In genomic region chr19:58277748-58278147, GRCh38 we compare ENCODE assay signal across 8 cellular contexts. TPM values are rescaled to one million over a fixed set of nuclear protein-coding genes. Genes with fewer than 3 reads are reported as not detected.
DNase-seq lines count a peak whose midpoint lies in the region; ATAC-seq, FAIRE-seq and TF ChIP-seq lines count a peak whose summit lies in the region.

No MANE protein-coding gene starts in this region.

- BruUV-seq in Calu3 (replicated peaks; lab: Mats Ljungman, UMichigan) (TSS peak; percentile 55), Panc1 (replicated peaks; lab: Mats Ljungman, UMichigan) (TSS peak; percentile 89)

- H3K27ac ChIP-seq in Panc1 (ENCODE audit: low read length) (peak overlapping the region; percentile 98), epithelial cell of prostate (peak overlapping the region; percentile 69), osteoblast (ENCODE audit: low read depth, low read length) (peak overlapping the region; percentile 95)

- H3K9me3 ChIP-seq in Panc1 (ENCODE audit: control insufficient read depth, insufficient read depth, low read depth, low read length) (peaks cover 21% of the 10 kb centered on the region; the same call in 1 of the 2 replicates), osteoblast (ENCODE audit: low read depth, low read length) (no peaks in the 10 kb centered on the region)

- ATAC-seq in Panc1, result no peak
- no peak for ATAC-seq in HG03460 (IDR thresholded peaks at IDR 0.05; ENCODE audit: unreplicated experiment)
- ATAC-seq in HG02970 (IDR thresholded peaks at IDR 0.05; ENCODE audit: low FRiP score, unreplicated experiment), result no peak

- H3K79me2 ChIP-seq in osteoblast (ENCODE audit: insufficient read depth, low read length), result peaks cover 60% of the 10 kb centered on the region

- TF ChIP-seq CTCF in Calu3 (IDR thresholded peaks at IDR 0.05; ENCODE audit: unreplicated experiment), result no peak
- TF ChIP-seq CTCF in Panc1 (IDR thresholded peaks at IDR 0.05), result no peak
- TF ChIP-seq CTCF in osteoblast (IDR thresholded peaks at IDR 0.05; ENCODE audit: extremely low read depth, low read depth, low read length), result no peak
- no peak for TF ChIP-seq CTCF in D721Med (IDR thresholded peaks at IDR 0.05; ENCODE audit: insufficient read depth, missing control alignments)

- no peaks in the 10 kb centered on the region for H3K27me3 Mint-ChIP-seq in Calu3 (ENCODE audit: unreplicated experiment)

- H2AFZ ChIP-seq in osteoblast (ENCODE audit: low read length), result peak overlapping the region; percentile 91

- in situ Hi-C loops in Panc1 (cut with HindIII; ENCODE audit: low pct_unique_long_range_greater_than_20kb, low sequenced_read_pairs), result no loop called here

- DNase-seq in Calu3, result no peak
- no peak for DNase-seq in Panc1 (ENCODE audit: low read depth, low spot score)
- no peak for DNase-seq in epithelial cell of prostate (ENCODE audit: low read depth, low spot score)
- no peak for DNase-seq in osteoblast (ENCODE audit: insufficient read length, low spot score, missing footprints)
- no peak for DNase-seq in D721Med (ENCODE audit: insufficient read length, low spot score)
- DNase-seq in kidney glomerular epithelial cell (lab: John Stamatoyannopoulos, UW), result no peak

- no peaks in the 10 kb centered on the region for H3K27me3 ChIP-seq in Panc1 (ENCODE audit: control insufficient read depth, insufficient read depth, low read length)
- H3K27me3 ChIP-seq in osteoblast (ENCODE audit: insufficient read depth, low read length), result no peaks in the 10 kb centered on the region

- H3K36me3 Mint-ChIP-seq in Calu3 (ENCODE audit: insufficient read depth, unreplicated experiment), result peaks cover 56% of the 10 kb centered on the region

- CTCF ChIA-PET in Calu3 (lab: Charles Lee), result interaction anchor here (1.0 kb wide), 1 partner anchor 277 kb away, joined by 3 read pairs; the partner anchor contains the start of gene CHMP2A
- CTCF ChIA-PET in Panc1 (lab: Charles Lee), result no interaction called here

- intact Hi-C loops in Calu3 (cut with micrococcal nuclease; ENCODE audit: unreplicated experiment) (loop anchor here (1.0 kb wide), 1 partner anchor 28 kb away; the partner anchor contains the start of gene ERVK3-1), Panc1 (cut with micrococcal nuclease; ENCODE audit: unreplicated experiment) (no loop called here)

- POLR2A ChIA-PET in Panc1 (lab: Charles Lee), result no interaction called here

- peak overlapping the region; percentile 96 for H3K27ac Mint-ChIP-seq in Calu3 (ENCODE audit: unreplicated experiment)

- FAIRE-seq in D721Med (lab: Jason Lieb, UNC), result no peak

- H3K4me1 Mint-ChIP-seq in Calu3 (ENCODE audit: low read depth, unreplicated experiment), result peaks cover 10% of the 10 kb centered on the region

- peaks cover 18% of the 10 kb centered on the region for H3K9me3 Mint-ChIP-seq in Calu3 (ENCODE audit: low read depth, unreplicated experiment)

- peaks cover 17% of the 10 kb centered on the region for H4K20me1 ChIP-seq in osteoblast (ENCODE audit: insufficient read depth, low read length)

- peaks cover 17% of the 10 kb centered on the region for H3K4me1 ChIP-seq in Panc1 (ENCODE audit: control insufficient read depth, insufficient read depth, low read length)
- H3K4me1 ChIP-seq in osteoblast (ENCODE audit: insufficient read depth, low read length), result peaks cover 23% of the 10 kb centered on the region

- H3K4me3 Mint-ChIP-seq in Calu3 (ENCODE audit: low read depth, unreplicated experiment), result peak overlapping the region; percentile 96

- peak overlapping the region; percentile 85 for H3K4me2 ChIP-seq in osteoblast (ENCODE audit: insufficient read depth, low read length)

- H3K36me3 ChIP-seq in Panc1 (ENCODE audit: control insufficient read depth, insufficient read depth, low read length) (no peaks in the 10 kb centered on the region; the same call in 1 of the 2 replicates), osteoblast (ENCODE audit: insufficient read depth, low read length) (peaks cover 18% of the 10 kb centered on the region)

- H3K4me3 ChIP-seq in Panc1 (ENCODE audit: low read depth in 2 of 2, low read length in 2 of 2) (peak overlapping the region; percentile 75 to 95), osteoblast (ENCODE audit: insufficient read depth, low read length) (peak overlapping the region; percentile 94)

RNA-seq across cellular contexts. Expression of gene ZNF8, which starts 1.0 kb away (rescaled TPM):
- 12.1 and 12.8 TPM in 2 replicates for total RNA-seq in Calu3 (2022)
- 12.6 TPM for total RNA-seq in Panc1 (2021; ENCODE audit: unreplicated experiment)
- 1.8 TPM for polyA plus RNA-seq in Panc1 (2012; ENCODE audit: insufficient read length)
- total RNA-seq in osteoblast, result 8.7 and 8.8 TPM in 2 replicates

RNA-seq across cellular contexts. Expression of gene ERVK3-1, which starts 27.4 kb away (rescaled TPM):
- 68.4 and 70.8 TPM in 2 replicates for total RNA-seq in Calu3 (2022)
- 84.0 TPM for total RNA-seq in Panc1 (2021; ENCODE audit: unreplicated experiment)
- 93.9 TPM for polyA plus RNA-seq in Panc1 (2012; ENCODE audit: insufficient read length)
- total RNA-seq in osteoblast, result 23.9 and 29.3 TPM in 2 replicates

RNA-seq across cellular contexts. Expression of gene ZNF544, which starts 49.0 kb away (rescaled TPM):
- 65.3 and 68.5 TPM in 2 replicates for total RNA-seq in Calu3 (2022)
- total RNA-seq in Panc1 (2021; ENCODE audit: unreplicated experiment), result 48.5 TPM
- polyA plus RNA-seq in Panc1 (2012; ENCODE audit: insufficient read length), result 37.7 TPM
- 22.1 and 32.9 TPM in 2 replicates for total RNA-seq in osteoblast

RNA-seq across cellular contexts. Expression of gene ZSCAN22, which starts 49.0 kb away (rescaled TPM):
- 4.6 TPM in 2 replicates for total RNA-seq in Calu3 (2022)
- total RNA-seq in Panc1 (2021; ENCODE audit: unreplicated experiment), result 6.6 TPM
- 3.2 TPM for polyA plus RNA-seq in Panc1 (2012; ENCODE audit: insufficient read length)
- 2.5 and 3.5 TPM in 2 replicates for total RNA-seq in osteoblast
